In genomic region chr17:4477286-4477791, GRCh38 we compare ENCODE assay signal across 18 cellular contexts. TPM values are rescaled to one million over a fixed set of nuclear protein-coding genes. Genes with fewer than 3 reads are reported as not detected.
DNase-seq lines count a peak whose midpoint lies in the region; TF ChIP-seq lines count a peak whose summit lies in the region.
"Had no signal": no experiment of that assay in that cellular context is flagged by ENCODE, and none has a peak within 500 bp of the region (broad histone marks: within the 10 kb centered on the region; RNA-seq: fewer than 3 reads in every experiment).

No MANE protein-coding gene starts in this region.

- DNase-seq in NCI-H82 (lab: John Stamatoyannopoulos, UW): peak; percentile 26
- no peak for DNase-seq in NCI-H82 treated with DMSO at 0.1 percent for 48 hours (lab: John Stamatoyannopoulos, UW; ENCODE audit: unreplicated experiment)
- no peak for DNase-seq in Peyer's patch
- peak; percentile 40 for DNase-seq in glomerular visceral epithelial cell (ENCODE audit: extremely low spot score)
- DNase-seq in retina: peak; percentile 39
- DNase-seq in ureter (ENCODE audit: low spot score): no peak
- no peak for DNase-seq in sigmoid colon
- DNase-seq in DMS 273 treated with DMSO at 0.1 percent for 48 hours (lab: John Stamatoyannopoulos, UW): no peak
- DNase-seq: activated gamma-delta T cell, heart right ventricle, KBM-7, NCI-H1092 treated with DMSO at 0.1 percent for 48 hours, nucleus accumbens, RPMI8226, WERI-Rb-1 had no signal

- no peak for TF ChIP-seq CTCF in Peyer's patch (IDR thresholded peaks at IDR 0.05)
- no peak for TF ChIP-seq CTCF in sigmoid colon (IDR thresholded peaks at IDR 0.05)

- H3K4me3 ChIP-seq in Peyer's patch (no peak overlapping the region), sigmoid colon (no peak overlapping the region)
- H3K4me3 ChIP-seq: heart right ventricle had no signal

- intact Hi-C loops in sigmoid colon (cut with DNase I): no loop called here

- WGBS in sigmoid colon, 2 donors: 60 to 76% methylated on average over 10 of the region's 10 CpGs

- H3K4me1 ChIP-seq in Peyer's patch (peaks cover 5 to 58% (median 20%) of the 10 kb centered on the region in 4 donors), sigmoid colon (no peaks in the 10 kb centered on the region)

- H3K9me3 ChIP-seq in Peyer's patch (no peaks in the 10 kb centered on the region), sigmoid colon (no peaks in the 10 kb centered on the region)
- H3K9me3 ChIP-seq: heart right ventricle had no signal

- no peak for TF ChIP-seq EP300 in sigmoid colon (IDR thresholded peaks at IDR 0.05)

- H3K27ac ChIP-seq in Peyer's patch: peak overlapping the region in 3 of 4 donors; percentile 60 to 98 (median 70)
- H3K27ac ChIP-seq in sigmoid colon: no peak overlapping the region
- H3K27ac ChIP-seq: 22Rv1 had no signal

- no peaks in the 10 kb centered on the region for H3K36me3 ChIP-seq in Peyer's patch
- H3K36me3 ChIP-seq in sigmoid colon: no peaks in the 10 kb centered on the region
- H3K36me3 ChIP-seq: heart right ventricle, WERI-Rb-1 had no signal

- H3K27me3 ChIP-seq in Peyer's patch: no peaks in the 10 kb centered on the region
- no peaks in the 10 kb centered on the region for H3K27me3 ChIP-seq in sigmoid colon
- H3K27me3 ChIP-seq: heart right ventricle had no signal

- TF ChIP-seq POLR2A in Peyer's patch (IDR thresholded peaks at IDR 0.05) (no peak), sigmoid colon (IDR thresholded peaks at IDR 0.05) (no peak)

RNA-seq across cellular contexts. Expression of gene SPNS2, which starts 21.3 kb away (rescaled TPM):
- 10 to 100 TPM; 12.4 to 81.0 (median 31.9) TPM for total RNA-seq in Peyer's patch
- 30.0 TPM for total RNA-seq in ureter
- 10 to 100 TPM in 1 of 4 donors, 1 to 10 TPM in 3; 5.3 to 10.8 (median 8.3) TPM for total RNA-seq in sigmoid colon
- polyA plus RNA-seq in sigmoid colon: 10 to 100 TPM in 2 of 3 donors, 1 to 10 TPM in 1; 6.6 to 40.5 (median 12.0) TPM
- total RNA-seq: Daoy had no signal

RNA-seq across cellular contexts. Expression of gene SPNS3, which starts 43.6 kb away (rescaled TPM):
- total RNA-seq in Peyer's patch (1 to 10 TPM in 2 of 4 donors, not detected in 2; 1.1 to 2.0 TPM), ureter (0.26 TPM), sigmoid colon (not detected)
- polyA plus RNA-seq in sigmoid colon: 1 to 10 TPM in 1 of 3 donors, not detected in 2; 1.6 TPM
- polyA plus RNA-seq: keratinocyte had no signal

Comparison
In these comparisons a context has a peak if more than half of its experiments do, and no peak if none do; other contexts are left out.
1. DNase-seq: peak in NCI-H82 (single experiment), glomerular visceral epithelial cell (single experiment) and retina (single experiment); none in NCI-H82 treated with DMSO at 0.1 percent for 48 hours (single experiment), Peyer's patch (0 of 3), ureter (single experiment), sigmoid colon (single experiment) and DMS 273 treated with DMSO at 0.1 percent for 48 hours (single experiment).
2. H3K27ac ChIP-seq: peak in Peyer's patch (3 of 4); none in sigmoid colon (0 of 4).